In the genomic region with DNA sequence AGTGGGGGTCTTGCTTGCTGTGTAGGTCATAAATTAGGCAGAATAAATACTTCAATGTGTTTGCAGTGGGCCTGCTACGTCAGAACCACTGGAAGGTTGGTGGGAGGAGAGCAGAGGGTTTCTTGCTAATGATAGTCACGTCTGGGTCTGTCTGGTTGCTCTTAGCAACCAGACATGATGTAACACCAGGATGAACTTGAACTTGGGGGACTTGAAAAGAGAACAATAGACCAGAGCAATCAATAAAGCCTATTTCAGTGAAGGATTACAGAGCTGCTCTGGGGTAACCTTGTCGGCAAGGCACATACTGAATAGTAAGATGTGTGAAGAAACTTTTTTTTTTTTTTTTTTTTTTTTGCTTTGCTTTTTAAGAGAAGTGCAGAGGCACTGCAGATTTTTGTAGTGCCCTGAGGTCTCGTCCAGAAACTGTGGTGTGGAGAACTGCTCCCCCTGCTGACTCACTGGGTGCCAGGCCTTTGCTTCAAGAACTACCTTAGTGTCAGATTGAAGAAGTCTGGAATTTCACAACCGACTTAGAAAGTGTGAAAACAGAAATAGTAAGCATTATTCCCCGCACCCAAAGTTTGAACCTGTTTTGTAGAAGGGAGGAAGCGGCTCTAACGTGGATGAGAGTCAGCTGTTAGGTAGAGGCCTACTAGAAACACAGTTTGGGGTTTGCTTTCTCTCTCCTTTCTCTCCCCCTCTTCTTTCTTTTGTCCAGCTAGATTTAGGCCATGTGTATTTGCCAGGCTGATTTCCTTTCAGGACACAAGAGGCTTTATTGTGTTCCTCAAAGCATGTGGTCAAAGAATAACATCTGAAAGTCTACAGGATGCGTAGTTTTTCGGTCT, we compare ENCODE assay signal across 7 cellular contexts.
DNase-seq lines count a peak whose midpoint lies in the region; ATAC-seq and TF ChIP-seq lines count a peak whose summit lies in the region.

No MANE protein-coding gene starts in this region.

- H3K27me3 ChIP-seq in kidney epithelial cell (ENCODE audit: control insufficient read depth, insufficient read depth, low read length), result no peaks in the 10 kb centered on the region

- CTCF ChIA-PET in WTC11 (lab: Charles Lee), result interaction anchor here (0.6 to 3.2 kb wide), 15 partner anchors 10 to 410 kb away, joined by 3 to 12 read pairs (median 3); no protein-coding TSS in a partner anchor

- ATAC-seq in GM18511 (IDR thresholded peaks at IDR 0.05; ENCODE audit: unreplicated experiment) (peak; percentile 93), HG03103 (IDR thresholded peaks at IDR 0.05; ENCODE audit: low read depth, unreplicated experiment) (peak; percentile 79), WTC11 (peak; percentile 91)

- POLR2A ChIA-PET in WTC11 (lab: Charles Lee), result no interaction called here

- H3K9me3 Mint-ChIP-seq in WTC11, result no peaks in the 10 kb centered on the region

- no peak overlapping the region for H3K4me3 ChIP-seq in kidney epithelial cell (ENCODE audit: low read depth, low read length)

- TF ChIP-seq CTCF in WTC11 (IDR thresholded peaks at IDR 0.05) (peak; percentile 14; the same call in 1 of the 2 replicates), kidney epithelial cell (IDR thresholded peaks at IDR 0.05; ENCODE audit: insufficient read depth, low read length, poor library complexity, severe bottlenecking) (peak; percentile 89)

- peaks cover 55% of the 10 kb centered on the region for H3K4me1 Mint-ChIP-seq in WTC11

- DNase-seq in NCI-H226 (peak; percentile 76), WTC11 (ENCODE audit: low spot score) (peak; percentile 80), kidney epithelial cell (ENCODE audit: low read depth) (peak; percentile 96)
- peak; percentile 43 for DNase-seq in central memory CD4-positive, alpha-beta T cell
- DNase-seq in stimulated activated CD4-positive, alpha-beta T cell treated with anti-CD3 and anti-CD28 coated beads, Interleukin-15, amount 100 ng/mL, for 48 hours (ENCODE audit: low read depth in 2 of 2), result peak; percentile 36 to 49

- no peaks in the 10 kb centered on the region for H3K36me3 ChIP-seq in kidney epithelial cell (ENCODE audit: control insufficient read depth, insufficient read depth, low read length)

- H3K36me3 Mint-ChIP-seq in WTC11, result no peaks in the 10 kb centered on the region; the same call in 1 of the 2 replicates

- H3K4me3 Mint-ChIP-seq in WTC11, result peak overlapping the region; percentile 25

- peak overlapping the region; percentile 84 for H3K27ac Mint-ChIP-seq in WTC11

- H3K27me3 Mint-ChIP-seq in WTC11 (ENCODE audit: low read depth), result no peaks in the 10 kb centered on the region

TF ChIP-seq in WTC11, 78 proteins besides CTCF, POLR2A, EP300 and RAD21:
- TF ChIP-seq GABPB1 (CRISPR knock-in tag; IDR thresholded peaks at IDR 0.05) (peak; percentile 49; the same call in 1 of the 2 replicates), GRHL2 (CRISPR knock-in tag; IDR thresholded peaks at IDR 0.05; ENCODE audit: insufficient replicate concordance, severe bottlenecking) (no peak), NFYB (CRISPR knock-in tag; conservative IDR thresholded peaks at IDR 0.05; ENCODE audit: low read depth) (no peak), ZNF317 (CRISPR knock-in tag; IDR thresholded peaks at IDR 0.05; ENCODE audit: borderline replicate concordance, low read depth) (0 out of 2 replicates have a peak, but pooled peaks have one; percentile 45)

Comparison
In these comparisons a context has a peak if more than half of its experiments do, and no peak if none do; other contexts are left out.
1. DNase-seq: peak in every context shown above with its lines; median percentile 96 in kidney epithelial cell; 80 in WTC11; 76 in NCI-H226; 43 in central memory CD4-positive, alpha-beta T cell; 42 in stimulated activated CD4-positive, alpha-beta T cell treated with anti-CD3 and anti-CD28 coated beads, Interleukin-15, amount 100 ng/mL, for 48 hours.